Comparison of ENCODE assay signal across 26 cellular contexts in the genomic region with DNA sequence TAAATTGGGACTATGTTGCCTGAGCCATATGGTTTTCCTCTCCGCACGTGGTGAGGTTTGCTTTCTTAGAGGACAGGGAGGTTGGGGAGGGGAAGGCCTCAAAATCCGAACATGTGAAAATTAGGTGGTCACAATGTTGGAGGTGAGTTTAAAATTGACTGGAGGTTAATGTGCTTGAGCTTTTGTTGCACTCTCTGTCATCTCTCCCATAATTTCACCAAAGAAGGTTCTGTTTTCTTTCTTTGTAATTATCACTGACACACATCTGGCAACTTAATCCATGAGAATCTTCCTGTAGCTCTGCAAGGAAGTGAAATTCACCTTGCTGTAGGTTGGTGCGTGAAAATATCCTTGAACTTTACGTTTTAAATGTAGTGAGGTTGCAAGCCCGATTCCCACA.
"Had no signal": no experiment of that assay in that cellular context is flagged by ENCODE, and none has a peak within 500 bp of the region (broad histone marks: within the 10 kb centered on the region; RNA-seq: fewer than 3 reads in every experiment).

No MANE protein-coding gene starts in this region.

- H3K36me3 Mint-ChIP-seq: activated naive CD8-positive, alpha-beta T cell; natural killer cell; stimulated activated naive B cell treated with anti-CD40 and anti-IgM and Interleukin-4, amounts not matched to agents 10 μg/mL and 1 μg/mL and 100 μg/mL, for 72 hours had no signal

- H3K4me1 ChIP-seq: ascending aorta, gastroesophageal sphincter, pancreas, psoas muscle, stomach, thyroid gland, upper lobe of right lung had no signal

- H3K27me3 Mint-ChIP-seq: activated naive CD8-positive, alpha-beta T cell; brain; stimulated activated naive B cell treated with anti-CD40 and anti-IgM and Interleukin-4, amounts not matched to agents 10 μg/mL and 1 μg/mL and 100 μg/mL, for 72 hours had no signal

- H3K4me3 ChIP-seq: ascending aorta, coronary artery, dorsolateral prefrontal cortex, gastroesophageal sphincter, pancreas, psoas muscle, stomach, thyroid gland, upper lobe of right lung had no signal

- H3K4me3 Mint-ChIP-seq: activated naive CD8-positive, alpha-beta T cell; immature natural killer cell; natural killer cell; stimulated activated naive B cell treated with anti-CD40 and anti-IgM and Interleukin-4, amounts not matched to agents 10 μg/mL and 1 μg/mL and 100 μg/mL, for 72 hours had no signal

- H3K4me1 Mint-ChIP-seq: brain; immature natural killer cell; natural killer cell; stimulated activated naive B cell treated with anti-CD40 and anti-IgM and Interleukin-4, amounts not matched to agents 10 μg/mL and 1 μg/mL and 100 μg/mL, for 72 hours had no signal

- H3K27ac ChIP-seq: ascending aorta, coronary artery, gastroesophageal sphincter, neutrophil, pancreas, psoas muscle, stomach, thyroid gland, upper lobe of right lung, VCaP had no signal

- DNase-seq: activated CD4-positive, alpha-beta T cell treated with anti-CD3 and anti-CD28 coated beads for 4 hours; activated CD4-positive, alpha-beta T cell treated with anti-CD3 and anti-CD28 coated beads, Interleukin-2, amount 50 U/mL, for 4 hours; activated CD8-positive, alpha-beta memory T cell treated with anti-CD3 and anti-CD28 coated beads for 24 hours; activated effector memory CD4-positive, alpha-beta T cell treated with Interleukin-2 at 50 U/mL for 16 hours; activated naive CD4-positive, alpha-beta T cell treated with Interleukin-2 at 50 U/mL for 16 hours; effector memory CD4-positive, alpha-beta T cell; hippocampal formation; immature natural killer cell; kidney; natural killer cell; pancreas; psoas muscle; stimulated activated CD4-positive, alpha-beta T cell treated with anti-CD3 and anti-CD28 coated beads, Interleukin-15, amount 100 ng/mL, for 24 hours; stimulated activated CD4-positive, alpha-beta T cell treated with anti-CD3 and anti-CD28 coated beads, Interleukin-2, amount 100 ng/mL, for 24 hours; stimulated activated naive B cell treated with anti-CD40 and anti-IgM and Interleukin-4, amounts not matched to agents 10 μg/mL and 1 μg/mL and 100 μg/mL, for 72 hours; stomach; thyroid gland; upper lobe of right lung had no signal

- H3K27ac Mint-ChIP-seq: activated naive CD8-positive, alpha-beta T cell; brain; immature natural killer cell; natural killer cell; stimulated activated naive B cell treated with anti-CD40 and anti-IgM and Interleukin-4, amounts not matched to agents 10 μg/mL and 1 μg/mL and 100 μg/mL, for 72 hours had no signal

- H3K36me3 ChIP-seq: ascending aorta, gastroesophageal sphincter, neutrophil, pancreas, stomach, thyroid gland, upper lobe of right lung had no signal

- H3K9me3 ChIP-seq: ascending aorta, neutrophil, pancreas, psoas muscle, thyroid gland, upper lobe of right lung had no signal

- H3K27me3 ChIP-seq: ascending aorta, dorsolateral prefrontal cortex, gastroesophageal sphincter, neutrophil, pancreas, stomach, thyroid gland, upper lobe of right lung had no signal

- ATAC-seq: gastroesophageal sphincter; natural killer cell; pancreas; psoas muscle; stimulated activated naive B cell treated with anti-CD40 and anti-IgM and Interleukin-4, amounts not matched to agents 10 μg/mL and 1 μg/mL and 100 μg/mL, for 72 hours; upper lobe of right lung had no signal
